ENCODE assay signal across 1 cellular context in genomic region chr19:8050274-8051096, GRCh38.
TF ChIP-seq lines count a peak whose summit lies in the region.

No MANE protein-coding gene starts in this region.

TF ChIP-seq in K562, 482 proteins besides CTCF, POLR2A, EP300 and RAD21 (continued from another document and continues in another):
- TF ChIP-seq GTF2F1 (IDR thresholded peaks at IDR 0.05; ENCODE audit: low read depth, low read length) (0 out of 2 replicates have a peak, but pooled peaks have one; percentile 21), NKRF (IDR thresholded peaks at IDR 0.05; ENCODE audit: borderline replicate concordance) (peak; percentile 70; the same call in 1 of the 2 replicates), ATF1 (CRISPR knock-in tag; IDR thresholded peaks at IDR 0.05) (no peak), ATF1 (tag; IDR thresholded peaks at IDR 0.05) (0 out of 2 replicates have a peak, but pooled peaks have one; percentile 11), ZNF311 (CRISPR knock-in tag; IDR thresholded peaks at IDR 0.05) (no peak), ZNF217 (CRISPR knock-in tag; IDR thresholded peaks at IDR 0.05) (no peak), BHLHE40 (IDR thresholded peaks at IDR 0.05; ENCODE audit: low read length) (peak; percentile 28), TEAD1 (CRISPR knock-in tag; IDR thresholded peaks at IDR 0.05) (no peak), ETS1 (conservative IDR thresholded peaks at IDR 0.05; ENCODE audit: control insufficient read depth, low read depth, low read length) (0 out of 2 replicates have a peak, but pooled peaks have one; percentile 19), NR2C1 (IDR thresholded peaks at IDR 0.05) (no peak), NR2C1 (tag; IDR thresholded peaks at IDR 0.05) (0 out of 2 replicates have a peak, but pooled peaks have one; percentile 35), RFX5 (IDR thresholded peaks at IDR 0.05; ENCODE audit: low read depth, low read length) (no peak), EGR1 (conservative IDR thresholded peaks at IDR 0.05) (0 out of 2 replicates have a peak, but pooled peaks have one; percentile 15), SP2 (IDR thresholded peaks at IDR 0.05; ENCODE audit: extremely low read depth, low read depth, low read length, poor library complexity, severe bottlenecking) (no peak), HLTF (IDR thresholded peaks at IDR 0.05) (peak; percentile 64; the same call in 1 of the 2 replicates), RBM22 (IDR thresholded peaks at IDR 0.05; ENCODE audit: low read depth, low read length, poor library complexity, severe bottlenecking) (no peak), ELF2 (CRISPR knock-in tag; IDR thresholded peaks at IDR 0.05) (no peak), CBFA2T3 (IDR thresholded peaks at IDR 0.05) (peak; percentile 60), SLC30A9 (CRISPR knock-in tag; IDR thresholded peaks at IDR 0.05) (no peak), MNT (conservative IDR thresholded peaks at IDR 0.05) (peak; percentile 86 to 92), ZKSCAN8 (CRISPR knock-in tag; IDR thresholded peaks at IDR 0.05) (no peak), PRDM10 (IDR thresholded peaks at IDR 0.05; ENCODE audit: partially characterized antibody) (peak; percentile 90), ZNF695 (CRISPR knock-in tag; IDR thresholded peaks at IDR 0.05) (no peak), SNAPC5 (CRISPR knock-in tag; IDR thresholded peaks at IDR 0.05) (no peak), PHF8 (IDR thresholded peaks at IDR 0.05; ENCODE audit: borderline replicate concordance, low read length) (peak; percentile 90; the same call in 1 of the 2 replicates), THAP12 (CRISPR knock-in tag; IDR thresholded peaks at IDR 0.05) (peak; percentile 76; the same call in 1 of the 2 replicates), ARID2 (IDR thresholded peaks at IDR 0.05) (no peak), ZNF511 (CRISPR knock-in tag; IDR thresholded peaks at IDR 0.05) (peak; percentile 24; the same call in 1 of the 2 replicates), FOXK1 (CRISPR knock-in tag; IDR thresholded peaks at IDR 0.05; ENCODE audit: borderline replicate concordance) (no peak), GTF2A2 (tag; IDR thresholded peaks at IDR 0.05) (no peak), ZC3H11A (IDR thresholded peaks at IDR 0.05; ENCODE audit: low read depth, low read length) (no peak), ZNF445 (CRISPR knock-in tag; IDR thresholded peaks at IDR 0.05; ENCODE audit: low read depth) (no peak), SAFB (IDR thresholded peaks at IDR 0.05; ENCODE audit: borderline replicate concordance, low read depth, low read length) (peak; percentile 86), IRF9 (tag; IDR thresholded peaks at IDR 0.05) (no peak), MTA3 (IDR thresholded peaks at IDR 0.05; ENCODE audit: borderline replicate concordance) (peak; percentile 73; the same call in 1 of the 2 replicates), TCF7 (IDR thresholded peaks at IDR 0.05; ENCODE audit: borderline replicate concordance) (no peak), MEF2D (tag; conservative IDR thresholded peaks at IDR 0.05; ENCODE audit: low read depth) (no peak), TBP (optimal IDR thresholded peaks at IDR 0.05; ENCODE audit: low read depth, low read length) (peak; percentile 85), HNRNPK (IDR thresholded peaks at IDR 0.05; ENCODE audit: low read depth, low read length, poor library complexity, severe bottlenecking) (no peak), KDM5B (IDR thresholded peaks at IDR 0.05; ENCODE audit: insufficient replicate concordance, low read depth, low read length) (peak; percentile 89), NFE2L1 (tag; IDR thresholded peaks at IDR 0.05; ENCODE audit: borderline replicate concordance, low read depth) (no peak), ZNF57 (CRISPR knock-in tag; IDR thresholded peaks at IDR 0.05) (no peak), TGIF2 (CRISPR knock-in tag; IDR thresholded peaks at IDR 0.05) (no peak), PURB (CRISPR knock-in tag; IDR thresholded peaks at IDR 0.05; ENCODE audit: low read depth) (no peak), SMARCE1 (IDR thresholded peaks at IDR 0.05) (no peak), ZNF12 (CRISPR knock-in tag; IDR thresholded peaks at IDR 0.05) (peak; percentile 26; the same call in 1 of the 2 replicates), AFF1 (IDR thresholded peaks at IDR 0.05; ENCODE audit: low read depth in 1 of 2, partially characterized antibody in 2 of 2) (no peak), KDM2B (CRISPR knock-in tag; IDR thresholded peaks at IDR 0.05) (no peak)
